In the genomic region with DNA sequence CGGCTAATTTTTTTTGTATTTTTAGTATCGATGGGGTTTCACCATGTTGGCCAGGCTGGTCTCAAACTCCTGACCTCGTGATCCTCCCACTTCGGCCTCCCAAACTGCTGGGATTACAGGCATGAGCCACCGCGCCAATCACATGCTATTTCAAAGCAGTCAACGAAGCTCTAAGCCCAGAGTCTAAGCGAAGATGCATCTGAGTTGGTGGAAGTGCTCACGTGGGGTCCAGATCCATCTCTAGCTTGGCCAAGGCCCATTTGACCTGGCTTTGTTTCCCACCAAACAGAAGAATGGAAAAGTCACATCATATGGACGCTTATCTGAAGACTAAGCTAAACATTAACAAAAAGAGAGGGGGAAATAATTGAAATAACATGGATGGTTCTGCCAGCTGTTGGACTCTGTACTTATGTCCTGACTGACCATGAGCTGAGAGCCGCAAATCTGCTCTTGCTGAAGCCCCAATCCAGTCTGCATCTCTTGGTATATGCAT, we compare ENCODE assay signal across 18 cellular contexts. TPM values are rescaled to one million over a fixed set of nuclear protein-coding genes. Genes with fewer than 3 reads are reported as not detected.
A peak's percentile ranks its signal among the peaks of the same experiment; 100 is the strongest.
DNase-seq lines count a peak whose midpoint lies in the region; ATAC-seq, FAIRE-seq and TF ChIP-seq lines count a peak whose summit lies in the region.
"Had no signal": no experiment of that assay in that cellular context is flagged by ENCODE, and none has a peak within 500 bp of the region (broad histone marks: within the 10 kb centered on the region; RNA-seq: fewer than 3 reads in every experiment).

No MANE protein-coding gene starts in this region.

- FAIRE-seq in frontal cortex (lab: Jason Lieb, UNC): no peak
- FAIRE-seq: GM12892, GM18507 had no signal

- H3K9me3 ChIP-seq in BLaER1: no peaks in the 10 kb centered on the region
- H3K9me3 ChIP-seq: SK-N-SH had no signal

- no peak for TF ChIP-seq CTCF in neural crest cell (conservative IDR thresholded peaks at IDR 0.05)

- H3K27me3 Mint-ChIP-seq in neural crest cell (ENCODE audit: low read depth): peaks cover 3% of the 10 kb centered on the region

- no peaks in the 10 kb centered on the region for H3K36me3 Mint-ChIP-seq in neural crest cell (ENCODE audit: low read depth)

- no peak overlapping the region for H3K4me3 ChIP-seq in BLaER1
- H3K4me3 ChIP-seq: GM23338 had no signal

- peaks cover 68% of the 10 kb centered on the region for H3K4me1 ChIP-seq in BLaER1

- peak; percentile 8 for ATAC-seq in left lobe of liver
- ATAC-seq: GM23338, HCT116 had no signal

- H3K27ac Mint-ChIP-seq in neural crest cell (ENCODE audit: unreplicated experiment): no peak overlapping the region
- H3K27ac Mint-ChIP-seq: GM23338 had no signal

- no peaks in the 10 kb centered on the region for H3K36me3 ChIP-seq in BLaER1

- H4K20me1 ChIP-seq in BLaER1: peaks cover 3% of the 10 kb centered on the region

- H3K9ac ChIP-seq in BLaER1: no peak overlapping the region
- H3K9ac ChIP-seq: SK-N-SH had no signal

- DNase-seq in HuH-7 (ENCODE audit: low spot score) (peak; percentile 62), left lobe of liver (ENCODE audit: low spot score) (peak; percentile 65), neural crest cell (ENCODE audit: low read depth, low spot score) (no peak), SIG-M5 (lab: John Stamatoyannopoulos, UW) (no peak), Ammon's horn (ENCODE audit: low spot score) (no peak), frontal cortex (ENCODE audit: low spot score in 2 of 2) (no peak)
- DNase-seq: ACHN, COR-L47, KG1, NCI-H1105 treated with DMSO at 0.1 percent for 48 hours, NCI-H1694 treated with DMSO at 0.1 percent for 48 hours, SHP77, SK-N-SH had no signal

- no peaks in the 10 kb centered on the region for H3K27me3 ChIP-seq in BLaER1

- peaks cover 33% of the 10 kb centered on the region for H3K4me1 Mint-ChIP-seq in neural crest cell

- H3K4me3 Mint-ChIP-seq in neural crest cell: peak overlapping the region; percentile 57
- H3K4me3 Mint-ChIP-seq: GM23338 had no signal

- H3K27ac ChIP-seq in BLaER1: no peak overlapping the region

- H3K4me2 ChIP-seq in BLaER1: peak overlapping the region; percentile 78; the same call in 1 of the 2 replicates
- H3K4me2 ChIP-seq: GM23338, SK-N-SH had no signal

- H3K9me3 Mint-ChIP-seq in neural crest cell: no peaks in the 10 kb centered on the region

RNA-seq across cellular contexts. Expression of a gene that starts 3.8 kb away (rescaled TPM):
- 119 TPM for total RNA-seq in left lobe of liver
- total RNA-seq in neural crest cell: 381 and 396 TPM in 2 replicates
- 236 TPM for total RNA-seq in frontal cortex

Comparison
In these comparisons a context has a peak if more than half of its experiments do, and no peak if none do; other contexts are left out.
1. DNase-seq: peak in HuH-7 (single experiment) and left lobe of liver (single experiment); none in neural crest cell (single experiment), SIG-M5 (single experiment), Ammon's horn (single experiment) and frontal cortex (0 of 2).